9 cellular contexts compared by ENCODE assay signal in genomic region chr18:66560092-66560491, GRCh38. TPM values are rescaled to one million over a fixed set of nuclear protein-coding genes. Genes with fewer than 3 reads are reported as not detected.
A peak's percentile ranks its signal among the peaks of the same experiment; 100 is the strongest.
DNase-seq lines count a peak whose midpoint lies in the region; ATAC-seq and TF ChIP-seq lines count a peak whose summit lies in the region.
"Had no signal": no experiment of that assay in that cellular context is flagged by ENCODE, and none has a peak within 500 bp of the region (broad histone marks: within the 10 kb centered on the region; RNA-seq: fewer than 3 reads in every experiment).

No MANE protein-coding gene starts in this region.

- H3K9me2 ChIP-seq in PC-9 (ENCODE audit: insufficient read depth): peaks cover 4% of the 10 kb centered on the region; the same call in 1 of the 2 replicates

- intact Hi-C loops in left ventricle myocardium inferior (cut with micrococcal nuclease) (no loop called here), cardiac septum (cut with DNase I) (no loop called here), PC-9 (cut with micrococcal nuclease; ENCODE audit: unreplicated experiment) (loop anchor here (1.0 kb wide), 1 partner anchor 312 kb away; no protein-coding TSS in a partner anchor), esophagus squamous epithelium (cut with DNase I) (no loop called here)

- H3K4me1 ChIP-seq in left ventricle myocardium inferior: no peaks in the 10 kb centered on the region
- H3K4me1 ChIP-seq in PC-9 (replicated peaks; ENCODE audit: insufficient read depth): no peaks in the 10 kb centered on the region
- H3K4me1 ChIP-seq in esophagus squamous epithelium: no peaks in the 10 kb centered on the region

- no peak overlapping the region for H3K4me2 ChIP-seq in PC-9

- H3K9me3 ChIP-seq in left ventricle myocardium inferior (replicated peaks) (peaks cover 3% of the 10 kb centered on the region), PC-9 (ENCODE audit: insufficient read depth, low read depth) (no peaks in the 10 kb centered on the region), esophagus squamous epithelium (no peaks in the 10 kb centered on the region)

- H4K20me1 ChIP-seq in PC-9 (ENCODE audit: insufficient read depth): no peaks in the 10 kb centered on the region

- DNase-seq in left ventricle myocardium inferior: no peak
- no peak for DNase-seq in cardiac septum (ENCODE audit: low spot score)
- peak; percentile 8 to 47 for DNase-seq in PC-9
- peak; percentile 25 for DNase-seq in glomerular endothelial cell (ENCODE audit: extremely low read depth, low read depth, low spot score)
- DNase-seq in stimulated activated naive CD8-positive, alpha-beta T cell treated with anti-CD3 and anti-CD28 coated beads, Interleukin-15, amount 100 ng/mL, for 72 hours: no peak
- DNase-seq in esophagus squamous epithelium (lab: John Stamatoyannopoulos, UW): no peak
- DNase-seq: NCI-H187 treated with DMSO at 0.1 percent for 48 hours had no signal

- no peak overlapping the region for H3K4me3 ChIP-seq in left ventricle myocardium inferior
- no peak overlapping the region for H3K4me3 ChIP-seq in PC-9
- H3K4me3 ChIP-seq in esophagus squamous epithelium: no peak overlapping the region

- no peaks in the 10 kb centered on the region for H3K36me3 ChIP-seq in left ventricle myocardium inferior
- no peaks in the 10 kb centered on the region for H3K36me3 ChIP-seq in PC-9 (ENCODE audit: low read depth)
- H3K36me3 ChIP-seq in esophagus squamous epithelium: no peaks in the 10 kb centered on the region

- no peaks in the 10 kb centered on the region for H3K9me3 Mint-ChIP-seq in stimulated activated naive CD8-positive, alpha-beta T cell treated with anti-CD3 and anti-CD28 coated beads, Interleukin-15, amount 100 ng/mL, for 72 hours

- H3F3A ChIP-seq in PC-9 (ENCODE audit: insufficient read depth, low read depth): no peaks in the 10 kb centered on the region

- H3K4me3 Mint-ChIP-seq in stimulated activated naive CD8-positive, alpha-beta T cell treated with anti-CD3 and anti-CD28 coated beads, Interleukin-15, amount 100 ng/mL, for 72 hours: no peak overlapping the region

- WGBS in esophagus squamous epithelium, 2 donors: 48 to 49% methylated on average over 4 of the region's 4 CpGs

- no peaks in the 10 kb centered on the region for H3K27me3 Mint-ChIP-seq in stimulated activated naive CD8-positive, alpha-beta T cell treated with anti-CD3 and anti-CD28 coated beads, Interleukin-15, amount 100 ng/mL, for 72 hours

- no peaks in the 10 kb centered on the region for H3K4me1 Mint-ChIP-seq in stimulated activated naive CD8-positive, alpha-beta T cell treated with anti-CD3 and anti-CD28 coated beads, Interleukin-15, amount 100 ng/mL, for 72 hours

- no peak for ATAC-seq in HG03378 (IDR thresholded peaks at IDR 0.05; ENCODE audit: unreplicated experiment)
- no peak for ATAC-seq in stimulated activated naive CD8-positive, alpha-beta T cell treated with anti-CD3 and anti-CD28 coated beads, Interleukin-15, amount 100 ng/mL, for 72 hours
- ATAC-seq in GM19452 (IDR thresholded peaks at IDR 0.05; ENCODE audit: unreplicated experiment): no peak

- no TSS peak for BruUV-seq in PC-9 (replicated peaks; lab: Mats Ljungman, UMichigan)

- CTCF ChIA-PET in PC-9 (lab: Charles Lee): interaction anchor here (1.0 kb wide), 1 partner anchor 189 kb away, joined by 4 read pairs; no protein-coding TSS in a partner anchor

- POLR2A ChIA-PET in PC-9 (lab: Charles Lee; ENCODE audit: unreplicated experiment): no interaction called here

- H2AFZ ChIP-seq in PC-9: no peak overlapping the region

- TF ChIP-seq CTCF in left ventricle myocardium inferior (IDR thresholded peaks at IDR 0.05; ENCODE audit: borderline replicate concordance): peak; percentile 30
- peak; percentile 64 for TF ChIP-seq CTCF in PC-9 (conservative IDR thresholded peaks at IDR 0.05)
- TF ChIP-seq CTCF in esophagus squamous epithelium (IDR thresholded peaks at IDR 0.05): peak in 1 of 6 experiments; percentile 17

- H3K27me3 ChIP-seq in left ventricle myocardium inferior (ENCODE audit: low read depth): no peaks in the 10 kb centered on the region
- no peaks in the 10 kb centered on the region for H3K27me3 ChIP-seq in PC-9 (ENCODE audit: insufficient read depth, low read depth)
- no peaks in the 10 kb centered on the region for H3K27me3 ChIP-seq in esophagus squamous epithelium

- TF ChIP-seq POLR2A in esophagus squamous epithelium (IDR thresholded peaks at IDR 0.05): no peak

- no peaks in the 10 kb centered on the region for H3K79me2 ChIP-seq in PC-9 (ENCODE audit: low read depth)

- H3K27ac Mint-ChIP-seq in stimulated activated naive CD8-positive, alpha-beta T cell treated with anti-CD3 and anti-CD28 coated beads, Interleukin-15, amount 100 ng/mL, for 72 hours: no peak overlapping the region

- H3K27ac ChIP-seq in left ventricle myocardium inferior (replicated peaks) (no peak overlapping the region), PC-9 (no peak overlapping the region), esophagus squamous epithelium (no peak overlapping the region)

RNA-seq across cellular contexts. Expression of gene CDH19, which starts 43.8 kb away (rescaled TPM):
- total RNA-seq in left ventricle myocardium inferior: 13.0 TPM
- 14.8 TPM for total RNA-seq in cardiac septum
- total RNA-seq in PC-9 (2021): not detected in 2 replicates
- total RNA-seq in glomerular endothelial cell: 0.06 TPM in 1 of 2 replicates, not detected in the other
- total RNA-seq in esophagus squamous epithelium: 1 to 10 TPM in 2 of 4 donors, under 1 TPM in 2; 0.38 to 3.6 (median 1.9) TPM

Comparison
In these comparisons a context has a peak if more than half of its experiments do, and no peak if none do; other contexts are left out.
1. DNase-seq: peak in PC-9 (2 of 2) and glomerular endothelial cell (single experiment); none in left ventricle myocardium inferior (single experiment), cardiac septum (single experiment), stimulated activated naive CD8-positive, alpha-beta T cell treated with anti-CD3 and anti-CD28 coated beads, Interleukin-15, amount 100 ng/mL, for 72 hours (0 of 2) and esophagus squamous epithelium (single experiment).